Comparison of ENCODE assay signal across 8 cellular contexts in the genomic region with DNA sequence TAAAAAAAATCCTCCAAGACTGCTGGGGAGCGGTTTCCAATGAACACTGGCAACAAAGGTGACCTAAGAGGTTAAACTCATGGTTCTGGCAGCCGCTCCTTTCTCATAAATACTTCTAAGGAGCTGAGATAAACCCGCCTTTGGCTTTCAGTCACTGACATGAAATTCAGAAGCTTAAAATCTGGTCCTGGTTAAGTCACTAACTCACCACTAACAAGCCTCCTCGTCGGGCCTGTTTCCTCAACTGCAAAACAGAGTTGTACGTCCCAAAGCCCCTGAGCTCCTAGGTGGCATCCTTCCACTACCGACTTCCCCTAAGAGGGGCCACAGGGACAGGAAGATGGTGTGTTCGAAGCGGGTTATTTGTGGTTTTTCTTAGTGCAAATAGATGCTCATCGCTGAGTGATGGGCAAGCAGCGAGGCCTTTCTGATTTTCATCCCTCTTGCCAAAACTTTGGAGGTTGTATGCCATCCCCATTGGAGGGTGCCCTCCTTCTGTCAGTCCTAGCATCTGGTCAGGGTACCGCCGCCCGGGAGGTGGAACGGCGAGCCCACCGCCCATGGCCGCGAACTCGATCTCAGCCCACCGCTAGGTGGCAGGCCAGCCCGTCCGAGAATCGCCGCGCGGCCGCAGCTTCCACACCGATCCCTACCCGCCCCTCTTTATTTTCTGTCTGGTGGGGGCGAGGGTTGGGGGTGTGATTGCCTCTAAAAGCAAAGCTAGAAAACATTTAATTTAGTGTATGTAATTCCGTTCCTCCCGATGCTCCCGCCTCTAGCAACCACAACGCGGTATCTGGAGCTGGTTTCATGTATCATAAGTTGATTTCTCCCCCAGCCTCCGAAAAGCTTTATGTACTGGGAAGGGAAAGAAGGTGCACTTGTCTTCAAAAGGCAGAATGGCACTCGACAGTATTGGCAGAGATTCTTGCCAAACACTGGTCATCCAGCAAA. TPM values are rescaled to one million over a fixed set of nuclear protein-coding genes. Genes with fewer than 3 reads are reported as not detected.
A peak's percentile ranks its signal among the peaks of the same experiment; 100 is the strongest.
DNase-seq lines count a peak whose midpoint lies in the region; ATAC-seq, FAIRE-seq and TF ChIP-seq lines count a peak whose summit lies in the region.

No MANE protein-coding gene starts in this region.

- peak overlapping the region; percentile 39 for H3K4me3 ChIP-seq in kidney epithelial cell (ENCODE audit: low read depth, low read length)
- H3K4me3 ChIP-seq in spleen, result peak overlapping the region; percentile 51 to 84 (median 64)

- peaks cover 12 to 80% (median 58%) of the 10 kb centered on the region in 6 donors for H3K4me1 ChIP-seq in spleen

- ATAC-seq in GM21528 (IDR thresholded peaks at IDR 0.05; ENCODE audit: low FRiP score, unreplicated experiment), result no peak

- 1 to 2% (median 1%) methylated on average over 34 to 38 of the region's 38 CpGs for WGBS in spleen, 5 donors

- H3K27ac ChIP-seq in spleen, result peak overlapping the region; percentile 83 to 99 (median 99)

- TF ChIP-seq POLR2A in spleen (IDR thresholded peaks at IDR 0.05) (no peak), GM12892 (IDR thresholded peaks at IDR 0.05; ENCODE audit: low read depth, low read length) (no peak)

- TF ChIP-seq CTCF in kidney epithelial cell (IDR thresholded peaks at IDR 0.05; ENCODE audit: insufficient read depth, low read length, poor library complexity, severe bottlenecking) (peak; percentile 89), spleen (IDR thresholded peaks at IDR 0.05 in 8 of 11, conservative IDR thresholded peaks at IDR 0.05 in 3 of 11) (peak; percentile 82 to 94 (median 89))

- no peaks in the 10 kb centered on the region for H3K27me3 ChIP-seq in kidney epithelial cell (ENCODE audit: control insufficient read depth, insufficient read depth, low read length)
- no peaks in the 10 kb centered on the region for H3K27me3 ChIP-seq in spleen (replicated peaks in 1 of 7)

- no peaks in the 10 kb centered on the region for H3K9me3 ChIP-seq in spleen

- H3K36me3 ChIP-seq in kidney epithelial cell (ENCODE audit: control insufficient read depth, insufficient read depth, low read length), result no peaks in the 10 kb centered on the region
- H3K36me3 ChIP-seq in spleen, result peaks cover 0 to 2% (median 0%) of the 10 kb centered on the region in 6 donors

- DNase-seq in GM04503 (ENCODE audit: low read depth) (peak; percentile 79), NCI-H1105 (lab: John Stamatoyannopoulos, UW) (peak; percentile 72), cerebellum (ENCODE audit: low spot score) (peak; percentile 70), kidney epithelial cell (ENCODE audit: low read depth) (no peak), spleen (peak; percentile 94), GM12892 (ENCODE audit: insufficient read length) (no peak)
- peak; percentile 45 for DNase-seq in activated CD4-positive, CD25-positive, alpha-beta regulatory T cell treated with anti-CD3 and anti-CD28 coated beads, Interleukin-2, amount 50 U/mL, for 16 hours (ENCODE audit: low read depth, low spot score)

- FAIRE-seq in GM12892 (lab: Jason Lieb, UNC), result no peak

- intact Hi-C loops in spleen (cut with DNase I; ENCODE audit: low total_unique reads), result loop anchor here (10.0 kb wide), 3 partner anchors 414 to 1494 kb away; partner anchors contain the start of gene LPP

RNA-seq across cellular contexts. Expression of gene BCL6, which starts 4.5 kb away (rescaled TPM):
- total RNA-seq in cerebellum (6.6 TPM), kidney epithelial cell (5.8 and 8.9 TPM in 2 replicates), spleen (100 to 1,000 TPM in 6 of 7 donors, 10 to 100 TPM in 1; 84.4 to 444 (median 168) TPM)
- 10 to 100 TPM in 2 of 3 donors, 1 to 10 TPM in 1; 9.5 to 13.9 (median 12.0) TPM for polyA plus RNA-seq in spleen
- polyA plus RNA-seq in GM12892 (2012; ENCODE audit: missing spikeins), result 0.15 TPM

RNA-seq across cellular contexts. Expression of gene RTP2, which starts 38.4 kb away (rescaled TPM):
- not detected for total RNA-seq in cerebellum
- not detected in 2 replicates for total RNA-seq in kidney epithelial cell
- not detected for total RNA-seq in spleen
- not detected for polyA plus RNA-seq in spleen
- not detected for polyA plus RNA-seq in GM12892 (2012; ENCODE audit: missing spikeins)

Comparison
In these comparisons a context has a peak if more than half of its experiments do, and no peak if none do; other contexts are left out.
1. DNase-seq: peak in GM04503 (single experiment), NCI-H1105 (single experiment), activated CD4-positive, CD25-positive, alpha-beta regulatory T cell treated with anti-CD3 and anti-CD28 coated beads, Interleukin-2, amount 50 U/mL, for 16 hours (single experiment), cerebellum (single experiment) and spleen (single experiment); none in kidney epithelial cell (single experiment) and GM12892 (single experiment).